In genomic region chr20:37745553-37745952, GRCh38 we compare ENCODE assay signal across 15 cellular contexts. TPM values are rescaled to one million over a fixed set of nuclear protein-coding genes. Genes with fewer than 3 reads are reported as not detected.
A peak's percentile ranks its signal among the peaks of the same experiment; 100 is the strongest.
DNase-seq lines count a peak whose midpoint lies in the region; ATAC-seq lines count a peak whose summit lies in the region.
"Had no signal": no experiment of that assay in that cellular context is flagged by ENCODE, and none has a peak within 500 bp of the region (broad histone marks: within the 10 kb centered on the region; RNA-seq: fewer than 3 reads in every experiment).

No MANE protein-coding gene starts in this region.

- peaks cover 26% of the 10 kb centered on the region for H3K4me1 Mint-ChIP-seq in activated naive CD8-positive, alpha-beta T cell treated with anti-CD3 and anti-CD28 coated beads, Interleukin-2, amount 10 ng/mL, durations not matched to agents 7 days and 5 days
- peaks cover 6% of the 10 kb centered on the region for H3K4me1 Mint-ChIP-seq in stimulated activated effector memory CD8-positive, alpha-beta T cell treated with anti-CD3 and anti-CD28 coated beads, Interleukin-12 subunit alpha, Interleukin-12 subunit beta, amount 100 ng/mL, for 72 hours
- H3K4me1 Mint-ChIP-seq: T-cell had no signal

- ATAC-seq in HG03103 (IDR thresholded peaks at IDR 0.05; ENCODE audit: low read depth, unreplicated experiment) (peak; percentile 51), HG03175 (IDR thresholded peaks at IDR 0.05; ENCODE audit: unreplicated experiment) (no peak)
- peak; percentile 99 for ATAC-seq in activated naive CD8-positive, alpha-beta T cell treated with anti-CD3 and anti-CD28 coated beads, Interleukin-2, amount 10 ng/mL, durations not matched to agents 7 days and 5 days (ENCODE audit: low read depth)
- peak; percentile 59 for ATAC-seq in stimulated activated effector memory CD8-positive, alpha-beta T cell treated with anti-CD3 and anti-CD28 coated beads, Interleukin-12 subunit alpha, Interleukin-12 subunit beta, amount 100 ng/mL, for 72 hours
- ATAC-seq: psoas muscle had no signal

- H3K27me3 Mint-ChIP-seq in activated naive CD8-positive, alpha-beta T cell treated with anti-CD3 and anti-CD28 coated beads, Interleukin-2, amount 10 ng/mL, durations not matched to agents 7 days and 5 days = no peaks in the 10 kb centered on the region
- H3K27me3 Mint-ChIP-seq: T-cell had no signal

- peaks cover 32% of the 10 kb centered on the region for H3K36me3 Mint-ChIP-seq in activated naive CD8-positive, alpha-beta T cell treated with anti-CD3 and anti-CD28 coated beads, Interleukin-2, amount 10 ng/mL, durations not matched to agents 7 days and 5 days
- H3K36me3 Mint-ChIP-seq in stimulated activated effector memory CD8-positive, alpha-beta T cell treated with anti-CD3 and anti-CD28 coated beads, Interleukin-12 subunit alpha, Interleukin-12 subunit beta, amount 100 ng/mL, for 72 hours = peaks cover 47% of the 10 kb centered on the region

- no peaks in the 10 kb centered on the region for H3K9me3 Mint-ChIP-seq in activated naive CD8-positive, alpha-beta T cell treated with anti-CD3 and anti-CD28 coated beads, Interleukin-2, amount 10 ng/mL, durations not matched to agents 7 days and 5 days
- H3K9me3 Mint-ChIP-seq in stimulated activated effector memory CD8-positive, alpha-beta T cell treated with anti-CD3 and anti-CD28 coated beads, Interleukin-12 subunit alpha, Interleukin-12 subunit beta, amount 100 ng/mL, for 72 hours = no peaks in the 10 kb centered on the region
- H3K9me3 Mint-ChIP-seq: T-cell had no signal

- peak; percentile 63 for DNase-seq in stimulated activated CD4-positive, alpha-beta T cell treated with anti-CD3 and anti-CD28 coated beads, Interleukin-1b, Interleukin-23, amount 100 ng/mL, for 48 hours
- DNase-seq in stimulated activated CD4-positive, alpha-beta T cell treated with anti-CD3 and anti-CD28 coated beads, Interleukin-2, amount 100 ng/mL, for 48 hours = no peak
- peak; percentile 32 for DNase-seq in activated naive CD8-positive, alpha-beta T cell treated with anti-CD3 and anti-CD28 coated beads, Interleukin-2, amount 10 ng/mL, durations not matched to agents 7 days and 5 days
- peak in 1 of 2 donors; percentile 53 for DNase-seq in stimulated activated effector memory CD8-positive, alpha-beta T cell treated with anti-CD3 and anti-CD28 coated beads, Interleukin-12 subunit alpha, Interleukin-12 subunit beta, amount 100 ng/mL, for 72 hours (ENCODE audit: low spot score in 2 of 2)
- no peak for DNase-seq in NCI-H774 (lab: John Stamatoyannopoulos, UW)
- no peak for DNase-seq in CD1c-positive myeloid dendritic cell (ENCODE audit: extremely low spot score)
- DNase-seq: EL, erythroblast, heart left ventricle, NCI-H1694, NCI-H510A, psoas muscle had no signal

- peak overlapping the region; percentile 80 for H3K4me3 Mint-ChIP-seq in activated naive CD8-positive, alpha-beta T cell treated with anti-CD3 and anti-CD28 coated beads, Interleukin-2, amount 10 ng/mL, durations not matched to agents 7 days and 5 days
- H3K4me3 Mint-ChIP-seq in stimulated activated effector memory CD8-positive, alpha-beta T cell treated with anti-CD3 and anti-CD28 coated beads, Interleukin-12 subunit alpha, Interleukin-12 subunit beta, amount 100 ng/mL, for 72 hours = no peak overlapping the region
- H3K4me3 Mint-ChIP-seq: T-cell had no signal

- peak overlapping the region; percentile 96 for H3K27ac Mint-ChIP-seq in activated naive CD8-positive, alpha-beta T cell treated with anti-CD3 and anti-CD28 coated beads, Interleukin-2, amount 10 ng/mL, durations not matched to agents 7 days and 5 days
- H3K27ac Mint-ChIP-seq in stimulated activated effector memory CD8-positive, alpha-beta T cell treated with anti-CD3 and anti-CD28 coated beads, Interleukin-12 subunit alpha, Interleukin-12 subunit beta, amount 100 ng/mL, for 72 hours = peak overlapping the region; percentile 15
- H3K27ac Mint-ChIP-seq: T-cell had no signal

- POLR2A ChIA-PET in activated naive CD8-positive, alpha-beta T cell treated with anti-CD3 and anti-CD28 coated beads, Interleukin-2, amount 10 ng/mL, durations not matched to agents 7 days and 5 days (lab: Charles Lee) = interaction anchor here (0.7 to 1.0 kb wide), 2 partner anchors 9 to 51 kb away, joined by 3 to 8 read pairs; partner anchors contain the start of gene CTNNBL1

RNA-seq across cellular contexts. Expression of gene CTNNBL1, which starts 51.7 kb away (rescaled TPM):
- total RNA-seq in activated naive CD8-positive, alpha-beta T cell treated with anti-CD3 and anti-CD28 coated beads, Interleukin-2, amount 10 ng/mL, durations not matched to agents 7 days and 5 days = 10 to 100 TPM; 62.3 to 66.7 TPM

Comparison
In these comparisons a context has a peak if more than half of its experiments do, and no peak if none do; other contexts are left out.
1. DNase-seq: peak in stimulated activated CD4-positive, alpha-beta T cell treated with anti-CD3 and anti-CD28 coated beads, Interleukin-1b, Interleukin-23, amount 100 ng/mL, for 48 hours (single experiment) and activated naive CD8-positive, alpha-beta T cell treated with anti-CD3 and anti-CD28 coated beads, Interleukin-2, amount 10 ng/mL, durations not matched to agents 7 days and 5 days (single experiment); none in stimulated activated CD4-positive, alpha-beta T cell treated with anti-CD3 and anti-CD28 coated beads, Interleukin-2, amount 100 ng/mL, for 48 hours (0 of 2), NCI-H774 (single experiment) and CD1c-positive myeloid dendritic cell (single experiment).